1 cellular context compared by ENCODE assay signal in genomic region chr17:48610282-48611211, GRCh38.
A peak's percentile ranks its signal among the peaks of the same experiment; 100 is the strongest.
TF ChIP-seq lines count a peak whose summit lies in the region.

HOXB7 (minus strand) TSS chr17:48611017; CDS start chr17:48610918, 99 bp downstream.

TF ChIP-seq in HEK293, 187 proteins besides CTCF, POLR2A, EP300 and RAD21 (continued from another document and continues in another):
- TF ChIP-seq ZBTB10 (tag by site-specific recombination; IDR thresholded peaks at IDR 0.05): peak; percentile 84
- no peak; the same call in 1 of the 2 replicates for TF ChIP-seq ZNF501 (tag by site-specific recombination; IDR thresholded peaks at IDR 0.05)
- no peak for TF ChIP-seq ZNF18 (tag by site-specific recombination; IDR thresholded peaks at IDR 0.05)
- no peak for TF ChIP-seq ZNF571 (tag by site-specific recombination; IDR thresholded peaks at IDR 0.05)
- TF ChIP-seq ZNF184 (tag by site-specific recombination; IDR thresholded peaks at IDR 0.05): no peak
- TF ChIP-seq PRDM6 (tag by site-specific recombination; IDR thresholded peaks at IDR 0.05): peak; percentile 98
- peak; percentile 85 for TF ChIP-seq ZBTB26 (tag by site-specific recombination; optimal IDR thresholded peaks at IDR 0.05)
- TF ChIP-seq, protein P1, sequence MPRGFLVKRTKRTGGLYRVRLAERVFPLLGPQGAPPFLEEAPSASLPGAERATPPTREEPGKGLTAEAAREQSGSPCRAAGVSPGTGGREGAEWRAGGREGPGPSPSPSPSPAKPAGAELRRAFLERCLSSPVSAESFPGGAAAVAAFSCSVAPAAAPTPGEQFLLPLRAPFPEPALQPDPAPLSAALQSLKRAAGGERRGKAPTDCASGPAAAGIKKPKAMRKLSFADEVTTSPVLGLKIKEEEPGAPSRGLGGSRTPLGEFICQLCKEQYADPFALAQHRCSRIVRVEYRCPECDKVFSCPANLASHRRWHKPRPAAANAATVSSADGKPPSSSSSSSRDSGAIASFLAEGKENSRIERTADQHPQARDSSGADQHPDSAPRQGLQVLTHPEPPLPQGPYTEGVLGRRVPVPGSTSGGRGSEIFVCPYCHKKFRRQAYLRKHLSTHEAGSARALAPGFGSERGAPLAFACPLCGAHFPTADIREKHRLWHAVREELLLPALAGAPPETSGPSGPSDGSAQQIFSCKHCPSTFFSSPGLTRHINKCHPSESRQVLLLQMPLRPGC (tag by site-specific recombination; IDR thresholded peaks at IDR 0.05): peak; percentile 23; the same call in 1 of the 2 replicates
- TF ChIP-seq ZNF513 (tag by site-specific recombination; IDR thresholded peaks at IDR 0.05): no peak
- TF ChIP-seq ZBTB11 (tag by site-specific recombination; conservative IDR thresholded peaks at IDR 0.05; ENCODE audit: low read depth): peak; percentile 70
- peak; percentile 61; the same call in 1 of the 2 replicates for TF ChIP-seq ZEB2 (tag by site-specific recombination; IDR thresholded peaks at IDR 0.05)
- no peak for TF ChIP-seq ZNF792 (tag by site-specific recombination; IDR thresholded peaks at IDR 0.05)
- TF ChIP-seq IKZF3 (tag by site-specific recombination; IDR thresholded peaks at IDR 0.05): peak; percentile 79
- TF ChIP-seq, protein P2, sequence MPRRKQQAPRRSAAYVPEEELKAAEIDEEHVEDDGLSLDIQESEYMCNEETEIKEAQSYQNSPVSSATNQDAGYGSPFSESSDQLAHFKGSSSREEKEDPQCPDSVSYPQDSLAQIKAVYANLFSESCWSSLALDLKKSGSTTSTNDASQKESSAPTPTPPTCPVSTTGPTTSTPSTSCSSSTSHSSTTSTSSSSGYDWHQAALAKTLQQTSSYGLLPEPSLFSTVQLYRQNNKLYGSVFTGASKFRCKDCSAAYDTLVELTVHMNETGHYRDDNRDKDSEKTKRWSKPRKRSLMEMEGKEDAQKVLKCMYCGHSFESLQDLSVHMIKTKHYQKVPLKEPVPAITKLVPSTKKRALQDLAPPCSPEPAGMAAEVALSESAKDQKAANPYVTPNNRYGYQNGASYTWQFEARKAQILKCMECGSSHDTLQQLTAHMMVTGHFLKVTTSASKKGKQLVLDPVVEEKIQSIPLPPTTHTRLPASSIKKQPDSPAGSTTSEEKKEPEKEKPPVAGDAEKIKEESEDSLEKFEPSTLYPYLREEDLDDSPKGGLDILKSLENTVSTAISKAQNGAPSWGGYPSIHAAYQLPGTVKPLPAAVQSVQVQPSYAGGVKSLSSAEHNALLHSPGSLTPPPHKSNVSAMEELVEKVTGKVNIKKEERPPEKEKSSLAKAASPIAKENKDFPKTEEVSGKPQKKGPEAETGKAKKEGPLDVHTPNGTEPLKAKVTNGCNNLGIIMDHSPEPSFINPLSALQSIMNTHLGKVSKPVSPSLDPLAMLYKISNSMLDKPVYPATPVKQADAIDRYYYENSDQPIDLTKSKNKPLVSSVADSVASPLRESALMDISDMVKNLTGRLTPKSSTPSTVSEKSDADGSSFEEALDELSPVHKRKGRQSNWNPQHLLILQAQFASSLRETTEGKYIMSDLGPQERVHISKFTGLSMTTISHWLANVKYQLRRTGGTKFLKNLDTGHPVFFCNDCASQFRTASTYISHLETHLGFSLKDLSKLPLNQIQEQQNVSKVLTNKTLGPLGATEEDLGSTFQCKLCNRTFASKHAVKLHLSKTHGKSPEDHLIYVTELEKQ (tag by site-specific recombination; IDR thresholded peaks at IDR 0.05; ENCODE audit: borderline replicate concordance): no peak
- no peak for TF ChIP-seq SCRT2 (tag by site-specific recombination; IDR thresholded peaks at IDR 0.05)
- 0 out of 2 replicates have a peak, but pooled peaks have one; percentile 24 for TF ChIP-seq KLF1 (tag by site-specific recombination; IDR thresholded peaks at IDR 0.05)
- TF ChIP-seq ZNF776 (tag by site-specific recombination; IDR thresholded peaks at IDR 0.05; ENCODE audit: borderline replicate concordance): no peak
- TF ChIP-seq RBAK (tag by site-specific recombination; IDR thresholded peaks at IDR 0.05): no peak
- peak; percentile 68 for TF ChIP-seq ZBTB20 (tag by site-specific recombination; IDR thresholded peaks at IDR 0.05)
- no peak for TF ChIP-seq ZNF174 (tag by site-specific recombination; IDR thresholded peaks at IDR 0.05)
- TF ChIP-seq ZBTB1 (tag by site-specific recombination; IDR thresholded peaks at IDR 0.05): no peak
- no peak for TF ChIP-seq ZNF791 (tag by site-specific recombination; IDR thresholded peaks at IDR 0.05)
- peak; percentile 32; the same call in 1 of the 2 replicates for TF ChIP-seq ZNF2 (tag by site-specific recombination; IDR thresholded peaks at IDR 0.05)
- 0 out of 2 replicates have a peak, but pooled peaks have one; percentile 34 for TF ChIP-seq ZNF660 (tag by site-specific recombination; IDR thresholded peaks at IDR 0.05)
- TF ChIP-seq ZNF596 (tag by site-specific recombination; IDR thresholded peaks at IDR 0.05): no peak
- no peak for TF ChIP-seq ZNF362 (tag by site-specific recombination; IDR thresholded peaks at IDR 0.05)
- TF ChIP-seq ZFHX2 (tag by site-specific recombination; conservative IDR thresholded peaks at IDR 0.05): peak; percentile 74
- TF ChIP-seq ZNF670 (tag by site-specific recombination; IDR thresholded peaks at IDR 0.05; ENCODE audit: low read depth): no peak
- no peak for TF ChIP-seq ZNF558 (tag by site-specific recombination; IDR thresholded peaks at IDR 0.05)
- no peak for TF ChIP-seq BCL11A (tag by site-specific recombination; IDR thresholded peaks at IDR 0.05; ENCODE audit: low read depth)
- no peak for TF ChIP-seq ZNF529 (tag by site-specific recombination; IDR thresholded peaks at IDR 0.05; ENCODE audit: insufficient replicate concordance)
- peak; percentile 46; the same call in 1 of the 2 replicates for TF ChIP-seq GLIS2 (tag by site-specific recombination; IDR thresholded peaks at IDR 0.05)
- TF ChIP-seq, protein P3, sequence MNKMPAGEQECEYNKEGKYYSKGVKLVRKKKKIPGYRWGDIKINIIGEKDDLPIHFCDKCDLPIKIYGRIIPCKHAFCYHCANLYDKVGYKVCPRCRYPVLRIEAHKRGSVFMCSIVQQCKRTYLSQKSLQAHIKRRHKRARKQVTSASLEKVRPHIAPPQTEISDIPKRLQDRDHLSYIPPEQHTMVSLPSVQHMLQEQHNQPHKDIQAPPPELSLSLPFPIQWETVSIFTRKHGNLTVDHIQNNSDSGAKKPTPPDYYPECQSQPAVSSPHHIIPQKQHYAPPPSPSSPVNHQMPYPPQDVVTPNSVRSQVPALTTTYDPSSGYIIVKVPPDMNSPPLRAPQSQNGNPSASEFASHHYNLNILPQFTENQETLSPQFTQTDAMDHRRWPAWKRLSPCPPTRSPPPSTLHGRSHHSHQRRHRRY (tag by site-specific recombination; IDR thresholded peaks at IDR 0.05): no peak
- no peak for TF ChIP-seq GLI4 (tag by site-specific recombination; IDR thresholded peaks at IDR 0.05)
- TF ChIP-seq ZNF623 (tag by site-specific recombination; IDR thresholded peaks at IDR 0.05): no peak
